Comparison of ENCODE assay signal across 8 cellular contexts in genomic region chr17:58338907-58339774, GRCh38. TPM values are rescaled to one million over a fixed set of nuclear protein-coding genes. Genes with fewer than 3 reads are reported as not detected.
A peak's percentile ranks its signal among the peaks of the same experiment; 100 is the strongest.
DNase-seq lines count a peak whose midpoint lies in the region; ATAC-seq and TF ChIP-seq lines count a peak whose summit lies in the region.

No MANE protein-coding gene starts in this region.

- H3K4me1 ChIP-seq in HUES6 (ENCODE audit: control insufficient read depth, insufficient read depth, low read length), result peaks cover 49% of the 10 kb centered on the region

- H3K27ac Mint-ChIP-seq in WTC11 (peak overlapping the region; percentile 84), nephron (peak overlapping the region; percentile 41 to 60 (median 43))

- H3K4me3 Mint-ChIP-seq in WTC11 (peak overlapping the region; percentile 36), nephron (no peak overlapping the region)

- DNase-seq in WTC11 (ENCODE audit: low spot score) (peak; percentile 78), erythroblast (lab: John Stamatoyannopoulos, UW) (peak; percentile 69 to 81), cerebellar cortex (ENCODE audit: low spot score) (no peak)

- ATAC-seq in GM19328 (IDR thresholded peaks at IDR 0.05; ENCODE audit: unreplicated experiment) (peak; percentile 27), WTC11 (peak; percentile 66), HG02981 (IDR thresholded peaks at IDR 0.05; ENCODE audit: unreplicated experiment) (no peak), GM18505 (IDR thresholded peaks at IDR 0.05; ENCODE audit: unreplicated experiment) (no peak)

- H3K36me3 ChIP-seq in HUES6 (ENCODE audit: control insufficient read depth, insufficient read depth, low read length), result peaks cover 10% of the 10 kb centered on the region

- no peaks in the 10 kb centered on the region; the same call in 1 of the 2 replicates for H3K27me3 Mint-ChIP-seq in WTC11 (ENCODE audit: low read depth)
- no peaks in the 10 kb centered on the region for H3K27me3 Mint-ChIP-seq in nephron (ENCODE audit: low read depth)

- H3K9ac ChIP-seq in HUES6 (ENCODE audit: low read length), result peak overlapping the region; percentile 95

- H3K9me3 ChIP-seq in HUES6 (ENCODE audit: control insufficient read depth, insufficient read depth, low read depth, low read length), result no peaks in the 10 kb centered on the region

- CTCF ChIA-PET in WTC11 (lab: Charles Lee), result interaction anchor here (0.6 to 5.8 kb wide), 10 partner anchors 12 to 107 kb away, joined by 3 to 36 read pairs (median 8); partner anchors contain the start of genes RNF43, SUPT4H1 and TSPOAP1

- POLR2A ChIA-PET in WTC11 (lab: Charles Lee), result interaction anchor here (1.0 to 5.3 kb wide), 9 partner anchors 13 to 78 kb away, joined by 3 to 61 read pairs (median 4); partner anchors contain the start of genes RNF43 and SUPT4H1

- H3K4me1 Mint-ChIP-seq in WTC11, result peaks cover 43% of the 10 kb centered on the region
- H3K4me1 Mint-ChIP-seq in nephron, result peaks cover 31% of the 10 kb centered on the region

- H3K27me3 ChIP-seq in HUES6 (ENCODE audit: control insufficient read depth, insufficient read depth, low read length), result no peaks in the 10 kb centered on the region

- peak overlapping the region; percentile 29; the same call in 1 of the 2 replicates for H3K4me3 ChIP-seq in HUES6 (ENCODE audit: low read depth, low read length)

- H3K36me3 Mint-ChIP-seq in WTC11, result peaks cover 3% of the 10 kb centered on the region; the same call in 1 of the 2 replicates
- H3K36me3 Mint-ChIP-seq in nephron (ENCODE audit: low read depth), result peaks cover 7% of the 10 kb centered on the region

- H3K27ac ChIP-seq in HUES6 (ENCODE audit: low read depth, low read length), result peak overlapping the region; percentile 99

- H3K9me3 Mint-ChIP-seq in WTC11, result no peaks in the 10 kb centered on the region
- H3K9me3 Mint-ChIP-seq in nephron, result no peaks in the 10 kb centered on the region

- TF ChIP-seq CTCF in WTC11 (IDR thresholded peaks at IDR 0.05) (no peak), nephron (IDR thresholded peaks at IDR 0.05; ENCODE audit: unreplicated experiment in 3 of 3) (no peak)

- peak; percentile 82 for TF ChIP-seq POLR2A in erythroblast (IDR thresholded peaks at IDR 0.05; ENCODE audit: low read length)
- TF ChIP-seq POLR2A in GM18505 (IDR thresholded peaks at IDR 0.05; ENCODE audit: borderline replicate concordance, extremely low read depth, insufficient read depth, insufficient read length), result no peak

TF ChIP-seq in WTC11, 78 proteins besides CTCF, POLR2A, EP300 and RAD21:
- TF ChIP-seq MAX (CRISPR knock-in tag; IDR thresholded peaks at IDR 0.05) (peak; percentile 44; the same call in 1 of the 2 replicates), TCF7 (CRISPR knock-in tag; IDR thresholded peaks at IDR 0.05; ENCODE audit: low read depth) (no peak), CREM (CRISPR knock-in tag; IDR thresholded peaks at IDR 0.05) (no peak), ZNF512 (CRISPR knock-in tag; IDR thresholded peaks at IDR 0.05; ENCODE audit: borderline replicate concordance) (no peak), NFATC4 (CRISPR knock-in tag; IDR thresholded peaks at IDR 0.05) (no peak), JUN (CRISPR knock-in tag; IDR thresholded peaks at IDR 0.05) (no peak), ETV6 (CRISPR knock-in tag; IDR thresholded peaks at IDR 0.05) (peak; percentile 100), MXD4 (CRISPR knock-in tag; IDR thresholded peaks at IDR 0.05; ENCODE audit: borderline replicate concordance) (no peak), CBFB (CRISPR knock-in tag; IDR thresholded peaks at IDR 0.05; ENCODE audit: low read depth) (no peak), ATF1 (CRISPR knock-in tag; IDR thresholded peaks at IDR 0.05) (no peak)
- TF ChIP-seq, protein P1, sequence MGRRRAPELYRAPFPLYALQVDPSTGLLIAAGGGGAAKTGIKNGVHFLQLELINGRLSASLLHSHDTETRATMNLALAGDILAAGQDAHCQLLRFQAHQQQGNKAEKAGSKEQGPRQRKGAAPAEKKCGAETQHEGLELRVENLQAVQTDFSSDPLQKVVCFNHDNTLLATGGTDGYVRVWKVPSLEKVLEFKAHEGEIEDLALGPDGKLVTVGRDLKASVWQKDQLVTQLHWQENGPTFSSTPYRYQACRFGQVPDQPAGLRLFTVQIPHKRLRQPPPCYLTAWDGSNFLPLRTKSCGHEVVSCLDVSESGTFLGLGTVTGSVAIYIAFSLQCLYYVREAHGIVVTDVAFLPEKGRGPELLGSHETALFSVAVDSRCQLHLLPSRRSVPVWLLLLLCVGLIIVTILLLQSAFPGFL (CRISPR knock-in tag; IDR thresholded peaks at IDR 0.05; ENCODE audit: borderline replicate concordance), result no peak
TF ChIP-seq in WTC11: peak in this region for 2.

RNA-seq across cellular contexts. Expression of gene TSPOAP1, which starts 10.5 kb away (rescaled TPM):
- 10.9 to 19.0 TPM (median 16.4 TPM) in 3 replicates for total RNA-seq in WTC11 (2021)

RNA-seq across cellular contexts. Expression of gene SUPT4H1, which starts 12.9 kb away (rescaled TPM):
- 85.5 to 91.1 TPM (median 89.3 TPM) in 3 replicates for total RNA-seq in WTC11 (2021)

RNA-seq across cellular contexts. Expression of gene MPO, which starts 58.4 kb away (rescaled TPM):
- not detected in 3 replicates for total RNA-seq in WTC11 (2021)

Comparison
In these comparisons a context has a peak if more than half of its experiments do, and no peak if none do; other contexts are left out.
1. ATAC-seq: peak in GM19328 (single experiment) and WTC11 (single experiment); none in HG02981 (single experiment) and GM18505 (single experiment).